ENCODE assay signal across 8 cellular contexts in genomic region chr13:46181799-46182490, GRCh38. TPM values are rescaled to one million over a fixed set of nuclear protein-coding genes. Genes with fewer than 3 reads are reported as not detected.
DNase-seq lines count a peak whose midpoint lies in the region; ATAC-seq and TF ChIP-seq lines count a peak whose summit lies in the region.

LCP1 (minus strand) TSS chr13:46182177; CDS start chr13:46159662, 22,515 bp downstream.

- H3K4me3 ChIP-seq in BE2C (ENCODE audit: low read depth, low read length) = no peak within 1 kb of the TSS

- peak; percentile 92 for TF ChIP-seq POLR2A in GM18526 (IDR thresholded peaks at IDR 0.05; ENCODE audit: extremely low read depth, insufficient read length)

- no peaks in the 10 kb centered on the region for H3K4me1 ChIP-seq in BE2C

- peak; percentile 62 for ATAC-seq in HG02973 (IDR thresholded peaks at IDR 0.05; ENCODE audit: unreplicated experiment)

- no peaks in the 10 kb centered on the region for H3K9me3 ChIP-seq in BE2C

- TF ChIP-seq CTCF in BE2C (IDR thresholded peaks at IDR 0.05; ENCODE audit: low read depth, low read length) = no peak

- no peaks in the 10 kb centered on the region for H3K36me3 ChIP-seq in BE2C

- H3K27me3 ChIP-seq in BE2C = no peaks in the 10 kb centered on the region

- DNase-seq in OCI-M1 (lab: John Stamatoyannopoulos, UW) (peak; percentile 94), kidney tubule cell (ENCODE audit: low spot score) (peak; percentile 50), NCI-H526 treated with DMSO at 0.1 percent for 48 hours (lab: John Stamatoyannopoulos, UW) (no peak), BE2C (no peak)
- DNase-seq in activated T-cell treated with anti-CD3 and anti-CD28 coated beads, Interleukin-2, amount 50 U/mL, for 48 hours = peak; percentile 79 to 80
- DNase-seq in stimulated activated CD8-positive, alpha-beta memory T cell treated with anti-CD3 and anti-CD28 coated beads, Interleukin-4, amount 100 ng/mL, for 24 hours (ENCODE audit: low read depth) = peak; percentile 43

RNA-seq across cellular contexts. Expression of gene LCP1, which starts in this region (rescaled TPM):
- 12.7 TPM for polyA plus RNA-seq in BE2C (2012; ENCODE audit: insufficient read depth, insufficient read length, low read depth)

Comparison
In these comparisons a context has a peak if more than half of its experiments do, and no peak if none do; other contexts are left out.
1. DNase-seq: peak in OCI-M1 (single experiment), activated T-cell treated with anti-CD3 and anti-CD28 coated beads, Interleukin-2, amount 50 U/mL, for 48 hours (2 of 2), kidney tubule cell (single experiment) and stimulated activated CD8-positive, alpha-beta memory T cell treated with anti-CD3 and anti-CD28 coated beads, Interleukin-4, amount 100 ng/mL, for 24 hours (single experiment); none in NCI-H526 treated with DMSO at 0.1 percent for 48 hours (single experiment) and BE2C (single experiment).